1 cellular context compared by ENCODE assay signal in the genomic region with DNA sequence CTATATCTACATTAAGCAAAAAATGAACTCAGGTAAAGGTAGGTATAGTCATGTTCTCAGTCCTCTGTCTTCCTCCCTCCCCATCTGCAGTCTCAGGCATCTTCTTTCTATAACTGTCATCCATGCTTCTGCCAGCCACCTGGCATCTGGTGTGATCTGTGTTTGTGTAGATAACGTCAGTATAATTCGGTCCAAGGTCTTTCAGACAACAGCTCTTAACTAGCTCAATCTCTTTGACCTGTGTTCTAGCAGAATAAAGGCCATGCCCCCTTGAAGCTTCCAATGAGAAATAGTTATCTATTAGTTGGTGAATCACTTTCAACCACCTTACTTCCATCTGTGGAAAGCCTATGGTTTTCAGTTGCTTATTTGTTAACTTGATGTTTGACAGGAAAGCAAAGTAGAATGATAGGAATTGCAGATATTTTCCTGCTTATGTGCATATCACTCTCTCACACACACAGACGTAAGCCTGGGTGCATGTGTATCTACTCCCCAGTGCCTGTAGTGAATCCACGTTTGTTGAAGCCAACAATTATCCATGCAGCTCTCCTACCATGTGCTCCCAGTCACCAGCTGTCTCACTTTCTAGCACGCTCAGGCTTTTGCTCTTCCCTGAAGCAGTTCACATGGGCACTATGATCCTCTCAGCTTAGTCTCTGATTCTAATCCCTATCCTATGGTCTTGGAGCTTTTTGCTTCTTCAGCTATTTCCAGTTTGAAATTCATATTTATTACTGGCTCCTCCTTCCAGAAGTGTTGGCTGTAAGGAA.
A peak's percentile ranks its signal among the peaks of the same experiment; 100 is the strongest.
TF ChIP-seq lines count a peak whose summit lies in the region.

No MANE protein-coding gene starts in this region.

TF ChIP-seq in SK-N-SH, 30 proteins besides CTCF, POLR2A, EP300 and RAD21 (continued from another document):
- TF ChIP-seq, protein P1, sequence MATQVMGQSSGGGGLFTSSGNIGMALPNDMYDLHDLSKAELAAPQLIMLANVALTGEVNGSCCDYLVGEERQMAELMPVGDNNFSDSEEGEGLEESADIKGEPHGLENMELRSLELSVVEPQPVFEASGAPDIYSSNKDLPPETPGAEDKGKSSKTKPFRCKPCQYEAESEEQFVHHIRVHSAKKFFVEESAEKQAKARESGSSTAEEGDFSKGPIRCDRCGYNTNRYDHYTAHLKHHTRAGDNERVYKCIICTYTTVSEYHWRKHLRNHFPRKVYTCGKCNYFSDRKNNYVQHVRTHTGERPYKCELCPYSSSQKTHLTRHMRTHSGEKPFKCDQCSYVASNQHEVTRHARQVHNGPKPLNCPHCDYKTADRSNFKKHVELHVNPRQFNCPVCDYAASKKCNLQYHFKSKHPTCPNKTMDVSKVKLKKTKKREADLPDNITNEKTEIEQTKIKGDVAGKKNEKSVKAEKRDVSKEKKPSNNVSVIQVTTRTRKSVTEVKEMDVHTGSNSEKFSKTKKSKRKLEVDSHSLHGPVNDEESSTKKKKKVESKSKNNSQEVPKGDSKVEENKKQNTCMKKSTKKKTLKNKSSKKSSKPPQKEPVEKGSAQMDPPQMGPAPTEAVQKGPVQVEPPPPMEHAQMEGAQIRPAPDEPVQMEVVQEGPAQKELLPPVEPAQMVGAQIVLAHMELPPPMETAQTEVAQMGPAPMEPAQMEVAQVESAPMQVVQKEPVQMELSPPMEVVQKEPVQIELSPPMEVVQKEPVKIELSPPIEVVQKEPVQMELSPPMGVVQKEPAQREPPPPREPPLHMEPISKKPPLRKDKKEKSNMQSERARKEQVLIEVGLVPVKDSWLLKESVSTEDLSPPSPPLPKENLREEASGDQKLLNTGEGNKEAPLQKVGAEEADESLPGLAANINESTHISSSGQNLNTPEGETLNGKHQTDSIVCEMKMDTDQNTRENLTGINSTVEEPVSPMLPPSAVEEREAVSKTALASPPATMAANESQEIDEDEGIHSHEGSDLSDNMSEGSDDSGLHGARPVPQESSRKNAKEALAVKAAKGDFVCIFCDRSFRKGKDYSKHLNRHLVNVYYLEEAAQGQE (IDR thresholded peaks at IDR 0.05; ENCODE audit: low read depth, low read length): no peak
- TF ChIP-seq GABPA (IDR thresholded peaks at IDR 0.05; ENCODE audit: low read depth): no peak
- TF ChIP-seq MXI1 (IDR thresholded peaks at IDR 0.05; ENCODE audit: low read depth, low read length): 0 out of 2 replicates have a peak, but pooled peaks have one; percentile 51
- no peak for TF ChIP-seq NRF1 (IDR thresholded peaks at IDR 0.05; ENCODE audit: low read depth, low read length)
- TF ChIP-seq EZH2phosphoT487 (IDR thresholded peaks at IDR 0.05; ENCODE audit: borderline replicate concordance, low read depth): no peak
- TF ChIP-seq SMC3 (IDR thresholded peaks at IDR 0.05; ENCODE audit: low read depth, low read length): no peak
- TF ChIP-seq FOXJ3 (CRISPR knock-in tag; IDR thresholded peaks at IDR 0.05): no peak
